Comparison of ENCODE assay signal across 25 cellular contexts in the genomic region with DNA sequence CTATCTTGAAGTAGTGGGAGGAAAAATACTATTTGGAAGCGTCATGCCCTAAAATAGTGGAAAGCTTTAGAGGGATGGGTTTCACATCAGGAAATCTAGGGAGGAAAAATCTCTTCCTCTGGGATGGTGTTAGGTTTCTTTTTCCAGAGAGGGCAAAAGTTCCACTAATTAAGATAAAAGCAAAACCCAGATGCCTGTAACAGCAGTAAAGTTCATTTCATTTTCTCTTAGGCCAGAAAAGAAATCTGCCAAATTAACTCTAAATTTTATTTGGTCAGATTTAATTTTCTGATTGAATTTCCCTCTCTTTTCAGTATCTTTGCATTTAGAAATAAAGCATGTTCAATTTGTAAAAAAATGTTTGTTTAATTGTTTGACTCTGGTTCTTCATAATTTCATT.
"Had no signal": no experiment of that assay in that cellular context is flagged by ENCODE, and none has a peak within 500 bp of the region (broad histone marks: within the 10 kb centered on the region; RNA-seq: fewer than 3 reads in every experiment).

No MANE protein-coding gene starts in this region.

- H3K9me3 ChIP-seq: body of pancreas, ovary, psoas muscle, right atrium auricular region, upper lobe of right lung had no signal

- H3K27ac ChIP-seq: body of pancreas, hepatocyte, ovary, psoas muscle, right atrium auricular region, upper lobe of right lung had no signal

- H3K27me3 ChIP-seq: body of pancreas, hepatocyte, left lung, ovary, right atrium auricular region, upper lobe of right lung had no signal

- ATAC-seq: activated T-cell treated with anti-CD3 and anti-CD28 coated beads, Interleukin-2, amount 50 U/mL, for 72 hours; body of pancreas; left lung; natural killer cell; psoas muscle; stimulated activated naive CD8-positive, alpha-beta T cell treated with anti-CD3 and anti-CD28 coated beads, Interleukin-15, Interleukin-2, amounts not matched to agents 100 U/mL and 50 U/mL, for 24 hours; T-helper 17 cell; upper lobe of right lung had no signal

- H3K4me2 ChIP-seq: hepatocyte had no signal

- H3K4me3 ChIP-seq: body of pancreas, hepatocyte, left lung, lung, ovary, psoas muscle, right atrium auricular region, upper lobe of right lung had no signal

- H2AFZ ChIP-seq: hepatocyte had no signal

- H3K4me1 ChIP-seq: left lung, psoas muscle, right atrium auricular region, upper lobe of right lung had no signal

- H3K4me1 Mint-ChIP-seq: activated CD4-positive, alpha-beta memory T cell treated with anti-CD3 and anti-CD28 coated beads, Interleukin-2, amount 10 ng/mL, durations not matched to agents 7 days and 5 days; activated CD4-positive, alpha-beta T cell treated with anti-CD3 and anti-CD28 coated beads, Interleukin-2, amount 10 ng/mL, durations not matched to agents 24 days and 14 days; activated naive CD4-positive, alpha-beta T cell treated with anti-CD3 and anti-CD28 coated beads, Interleukin-2, amount 10 ng/mL, durations not matched to agents 7 days and 5 days; immature natural killer cell; natural killer cell; T-helper 17 cell had no signal

- H3K36me3 Mint-ChIP-seq: activated naive CD4-positive, alpha-beta T cell treated with anti-CD3 and anti-CD28 coated beads, Interleukin-2, amount 10 ng/mL, durations not matched to agents 7 days and 5 days; immature natural killer cell; natural killer cell had no signal

- FAIRE-seq: endometrium had no signal

- H3K27ac Mint-ChIP-seq: activated CD4-positive, alpha-beta memory T cell treated with anti-CD3 and anti-CD28 coated beads, Interleukin-2, amount 10 ng/mL, durations not matched to agents 7 days and 5 days; activated CD4-positive, alpha-beta T cell treated with anti-CD3 and anti-CD28 coated beads, Interleukin-2, amount 10 ng/mL, durations not matched to agents 24 days and 14 days; activated naive CD4-positive, alpha-beta T cell treated with anti-CD3 and anti-CD28 coated beads, Interleukin-2, amount 10 ng/mL, durations not matched to agents 7 days and 5 days; activated T-cell treated with anti-CD3 and anti-CD28 coated beads, Interleukin-2, amount 50 U/mL, for 72 hours; dendritic cell treated with granulocyte-macrophage colony-stimulating factor and Interleukin-4, amounts not matched to agents 40 ng/mL and 50 ng/mL, for 4 days; immature natural killer cell; natural killer cell; T-helper 17 cell had no signal

- H3K36me3 ChIP-seq: left lung, ovary, right atrium auricular region, upper lobe of right lung had no signal

- H3K79me2 ChIP-seq: hepatocyte had no signal

- H3K27me3 Mint-ChIP-seq: activated CD4-positive, alpha-beta memory T cell treated with anti-CD3 and anti-CD28 coated beads, Interleukin-2, amount 10 ng/mL, durations not matched to agents 7 days and 5 days; activated CD4-positive, alpha-beta T cell treated with anti-CD3 and anti-CD28 coated beads, Interleukin-2, amount 10 ng/mL, durations not matched to agents 24 days and 14 days; activated naive CD4-positive, alpha-beta T cell treated with anti-CD3 and anti-CD28 coated beads, Interleukin-2, amount 10 ng/mL, durations not matched to agents 7 days and 5 days; dendritic cell treated with granulocyte-macrophage colony-stimulating factor and Interleukin-4, amounts not matched to agents 40 ng/mL and 50 ng/mL, for 4 days; T-helper 17 cell had no signal

- H3K4me3 Mint-ChIP-seq: activated CD4-positive, alpha-beta memory T cell treated with anti-CD3 and anti-CD28 coated beads, Interleukin-2, amount 10 ng/mL, durations not matched to agents 7 days and 5 days; activated CD4-positive, alpha-beta T cell treated with anti-CD3 and anti-CD28 coated beads, Interleukin-2, amount 10 ng/mL, durations not matched to agents 24 days and 14 days; activated naive CD4-positive, alpha-beta T cell treated with anti-CD3 and anti-CD28 coated beads, Interleukin-2, amount 10 ng/mL, durations not matched to agents 7 days and 5 days; activated T-cell treated with anti-CD3 and anti-CD28 coated beads, Interleukin-2, amount 50 U/mL, for 72 hours; dendritic cell treated with granulocyte-macrophage colony-stimulating factor and Interleukin-4, amounts not matched to agents 40 ng/mL and 50 ng/mL, for 4 days; immature natural killer cell; natural killer cell; T-helper 17 cell had no signal

- DNase-seq: activated CD4-positive, alpha-beta memory T cell treated with anti-CD3 and anti-CD28 coated beads, Interleukin-2, amount 10 ng/mL, durations not matched to agents 7 days and 5 days; activated CD4-positive, alpha-beta T cell treated with anti-CD3 and anti-CD28 coated beads, Interleukin-2, amount 10 ng/mL, durations not matched to agents 24 days and 14 days; activated CD4-positive, CD25-positive, alpha-beta regulatory T cell; activated effector memory CD4-positive, alpha-beta T cell treated with Interleukin-2 at 50 U/mL for 16 hours; activated naive CD4-positive, alpha-beta T cell treated with anti-CD3 and anti-CD28 coated beads, Interleukin-2, amount 10 ng/mL, durations not matched to agents 7 days and 5 days; activated T-cell treated with anti-CD3 and anti-CD28 coated beads, Interleukin-2, amount 50 U/mL, for 72 hours; body of pancreas; effector CD4-positive, alpha-beta T cell; foreskin melanocyte; immature natural killer cell; left lung; midbrain; natural killer cell; ovary; psoas muscle; stimulated activated CD4-positive, alpha-beta T cell treated with anti-CD3 and anti-CD28 coated beads, Interleukin-12 subunit alpha, Interleukin-12 subunit beta, amount 100 ng/mL, for 4 hours; stimulated activated CD4-positive, alpha-beta T cell treated with anti-CD3 and anti-CD28 coated beads, Interleukin-4, amount 100 ng/mL, for 4 hours; stimulated activated naive CD8-positive, alpha-beta T cell treated with anti-CD3 and anti-CD28 coated beads, Interleukin-15, Interleukin-2, amounts not matched to agents 100 U/mL and 50 U/mL, for 24 hours; T-helper 17 cell; upper lobe of right lung had no signal
